ENCODE assay signal across 27 cellular contexts in genomic region chr7:156492170-156492569, GRCh38.
"Had no signal": no experiment of that assay in that cellular context is flagged by ENCODE, and none has a peak within 500 bp of the region (broad histone marks: within the 10 kb centered on the region; RNA-seq: fewer than 3 reads in every experiment).

No MANE protein-coding gene starts in this region.

- H3K4me1 Mint-ChIP-seq: immature natural killer cell; neural progenitor cell; stimulated activated naive B cell treated with anti-CD40 and anti-IgM and Interleukin-4, amounts not matched to agents 10 μg/mL and 1 μg/mL and 100 μg/mL, for 72 hours had no signal

- H3K27me3 ChIP-seq: left lung, neural progenitor cell, pancreas, right lobe of liver, tibial nerve, vagina had no signal

- H3K4me2 ChIP-seq: neural progenitor cell, smooth muscle cell had no signal

- H3K9me3 ChIP-seq: heart left ventricle, left lung, mucosa of descending colon, pancreas, prostate gland, right lobe of liver, tibial nerve, vagina had no signal

- H3K4me3 Mint-ChIP-seq: immature natural killer cell; memory B cell; naive thymus-derived CD4-positive, alpha-beta T cell; nephron progenitor cell; neural progenitor cell; stimulated activated naive B cell treated with anti-CD40 and anti-IgM and Interleukin-4, amounts not matched to agents 10 μg/mL and 1 μg/mL and 100 μg/mL, for 72 hours; stimulated activated naive CD8-positive, alpha-beta T cell treated with anti-CD3 and anti-CD28 coated beads, Interleukin-15, Interleukin-2, amounts not matched to agents 100 ng/mL and 50 ng/mL, for 24 hours; type B pancreatic cell had no signal

- H3K27ac Mint-ChIP-seq: immature natural killer cell; memory B cell; naive thymus-derived CD4-positive, alpha-beta T cell; nephron progenitor cell; stimulated activated naive B cell treated with anti-CD40 and anti-IgM and Interleukin-4, amounts not matched to agents 10 μg/mL and 1 μg/mL and 100 μg/mL, for 72 hours; stimulated activated naive CD8-positive, alpha-beta T cell treated with anti-CD3 and anti-CD28 coated beads, Interleukin-15, Interleukin-2, amounts not matched to agents 100 ng/mL and 50 ng/mL, for 24 hours; type B pancreatic cell had no signal

- H3K27ac ChIP-seq: heart left ventricle, left lung, neural progenitor cell, pancreas, prostate gland, right lobe of liver, tibial nerve, vagina had no signal

- H3K4me1 ChIP-seq: heart left ventricle, left lung, neural progenitor cell, pancreas, prostate gland, right lobe of liver, tibial nerve, vagina had no signal

- H3K9ac ChIP-seq: neural progenitor cell had no signal

- H3K4me3 ChIP-seq: heart left ventricle, left lung, mucosa of descending colon, neural progenitor cell, pancreas, prostate gland, right lobe of liver, smooth muscle cell, tibial nerve, vagina had no signal

- H3K36me3 Mint-ChIP-seq: immature natural killer cell; memory B cell; naive thymus-derived CD4-positive, alpha-beta T cell; neural progenitor cell; stimulated activated naive B cell treated with anti-CD40 and anti-IgM and Interleukin-4, amounts not matched to agents 10 μg/mL and 1 μg/mL and 100 μg/mL, for 72 hours; type B pancreatic cell had no signal

- H3K36me3 ChIP-seq: heart left ventricle, left lung, neural progenitor cell, pancreas, prostate gland, right lobe of liver, tibial nerve, vagina had no signal

- DNase-seq: heart left ventricle; hypothalamus; immature natural killer cell; kidney; left colon; left lung; midbrain; mucosa of descending colon; naive thymus-derived CD4-positive, alpha-beta T cell; nephron progenitor cell; pancreas; retina; right lobe of liver; stimulated activated CD4-positive, alpha-beta T cell treated with anti-CD3 and anti-CD28 coated beads, Interleukin-1b, Interleukin-23, amount 100 ng/mL, for 48 hours; stimulated activated CD4-positive, alpha-beta T cell treated with anti-CD3 and anti-CD28 coated beads, Interleukin-2, amount 100 ng/mL, for 48 hours; stimulated activated CD4-positive, alpha-beta T cell treated with anti-CD3 and anti-CD28 coated beads, Interleukin-4, amount 100 ng/mL, for 4 hours; stimulated activated CD8-positive, alpha-beta memory T cell treated with anti-CD3 and anti-CD28 coated beads, Interleukin-4, amount 100 ng/mL, for 48 hours; stimulated activated naive B cell treated with anti-CD40 and anti-IgM and Interleukin-4, amounts not matched to agents 10 μg/mL and 1 μg/mL and 100 μg/mL, for 72 hours; substantia nigra had no signal

- H2AFZ ChIP-seq: neural progenitor cell had no signal

- H3K9me3 Mint-ChIP-seq: immature natural killer cell; memory B cell; naive thymus-derived CD4-positive, alpha-beta T cell; nephron progenitor cell; neural progenitor cell; stimulated activated naive B cell treated with anti-CD40 and anti-IgM and Interleukin-4, amounts not matched to agents 10 μg/mL and 1 μg/mL and 100 μg/mL, for 72 hours; stimulated activated naive CD8-positive, alpha-beta T cell treated with anti-CD3 and anti-CD28 coated beads, Interleukin-15, Interleukin-2, amounts not matched to agents 100 ng/mL and 50 ng/mL, for 24 hours; type B pancreatic cell had no signal

- ATAC-seq: heart left ventricle; left colon; left lung; mucosa of descending colon; naive thymus-derived CD4-positive, alpha-beta T cell; pancreas; right lobe of liver; stimulated activated naive B cell treated with anti-CD40 and anti-IgM and Interleukin-4, amounts not matched to agents 10 μg/mL and 1 μg/mL and 100 μg/mL, for 72 hours had no signal
